8 cellular contexts compared by ENCODE assay signal in the genomic region with DNA sequence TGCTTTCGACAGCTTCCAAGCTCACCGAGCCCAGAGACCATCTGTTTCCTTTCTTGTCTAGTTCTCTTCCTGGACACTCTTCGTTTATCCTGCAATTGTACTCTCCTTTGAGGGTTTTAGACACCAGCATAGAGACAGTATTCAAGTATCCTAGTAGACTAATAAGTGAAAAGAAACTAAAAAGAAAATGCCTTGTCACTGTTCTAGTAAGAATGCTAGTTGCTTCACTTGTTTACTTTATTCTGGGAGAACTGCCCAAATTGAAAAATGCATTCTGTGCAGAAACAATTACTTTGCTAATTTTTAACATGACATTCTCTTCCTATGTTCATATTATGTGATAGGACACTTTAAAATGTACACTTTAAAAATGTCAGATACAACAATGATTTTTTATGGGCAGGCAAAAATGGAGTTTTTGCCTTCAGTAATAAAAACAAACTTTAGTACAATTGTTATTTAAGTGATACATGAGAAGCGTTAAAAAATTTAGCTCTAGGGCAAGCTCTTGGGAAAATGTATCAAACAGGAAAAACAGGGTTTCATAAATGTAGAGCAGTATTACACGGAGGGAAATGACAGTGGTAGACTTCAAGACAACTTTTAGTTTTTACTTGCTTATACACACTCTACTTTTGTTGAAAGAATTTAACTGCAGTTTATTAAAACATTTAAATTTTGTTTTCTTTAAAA.
DNase-seq lines count a peak whose midpoint lies in the region; ATAC-seq and TF ChIP-seq lines count a peak whose summit lies in the region.

No MANE protein-coding gene starts in this region.

- peak; percentile 16 for DNase-seq in DMS114 treated with DMSO at 0.1 percent for 48 hours (lab: John Stamatoyannopoulos, UW; ENCODE audit: unreplicated experiment)
- DNase-seq in WERI-Rb-1 = no peak
- no peak for DNase-seq in foreskin fibroblast
- no peak for DNase-seq in activated CD4-positive, alpha-beta T cell treated with anti-CD3 and anti-CD28 coated beads for 4 hours

- H3K4me3 ChIP-seq in HEK293 (ENCODE audit: low read depth, low read length) (peak overlapping the region; percentile 88), WERI-Rb-1 (ENCODE audit: low read depth, low read length) (peak overlapping the region; percentile 83), foreskin fibroblast (ENCODE audit: low read depth in 1 of 2, low read length in 2 of 2) (peak overlapping the region; percentile 70 to 96), neutrophil (ENCODE audit: low read depth in 1 of 2, low read length in 1 of 2) (peak overlapping the region; percentile 74 to 98)

- no peaks in the 10 kb centered on the region for H3K27me3 ChIP-seq in WERI-Rb-1 (ENCODE audit: insufficient read depth, low read depth, severe bottlenecking)
- H3K27me3 ChIP-seq in neutrophil = no peaks in the 10 kb centered on the region

- no peak for TF ChIP-seq CTCF in HEK293 (tag by site-specific recombination; IDR thresholded peaks at IDR 0.05)
- no peak for TF ChIP-seq CTCF in WERI-Rb-1 (IDR thresholded peaks at IDR 0.05; ENCODE audit: low read depth, low read length)
- no peak for TF ChIP-seq CTCF in foreskin fibroblast (IDR thresholded peaks at IDR 0.05; ENCODE audit: low read depth, low read length)
- no peak for TF ChIP-seq CTCF in neutrophil (IDR thresholded peaks at IDR 0.05)

- peaks cover 28% of the 10 kb centered on the region for H3K4me1 ChIP-seq in HEK293 (ENCODE audit: control insufficient read depth, insufficient read depth, low read length)
- H3K4me1 ChIP-seq in neutrophil (ENCODE audit: control insufficient read depth in 1 of 2, insufficient read depth in 1 of 2, low read depth in 1 of 2, low read length in 1 of 2) = peaks cover 38 to 42% of the 10 kb centered on the region in 2 experiments

- CTCF ChIA-PET in HEK293 (lab: Yijun Ruan, JAX) = interaction anchor here (0.6 to 2.1 kb wide), 9 partner anchors 9 to 93 kb away, joined by 3 to 8 read pairs (median 3); no protein-coding TSS in a partner anchor

- POLR2A ChIA-PET in HEK293 (lab: Yijun Ruan, JAX) = interaction anchor here (0.6 kb wide), 2 partner anchors 56 to 669 kb away, joined by 3 to 4 read pairs; no protein-coding TSS in a partner anchor

- H3K27ac ChIP-seq in HEK293 (ENCODE audit: extremely low read depth, low read depth, low read length) (peak overlapping the region; percentile 99), WERI-Rb-1 (peak overlapping the region; percentile 79), neutrophil (peak overlapping the region; percentile 96)

- H3K9me3 ChIP-seq in HEK293 (ENCODE audit: control insufficient read depth, insufficient read depth, low read depth, low read length) = no peaks in the 10 kb centered on the region
- no peaks in the 10 kb centered on the region for H3K9me3 ChIP-seq in WERI-Rb-1 (ENCODE audit: severe bottlenecking)
- no peaks in the 10 kb centered on the region for H3K9me3 ChIP-seq in neutrophil

- ATAC-seq in HG03565 (IDR thresholded peaks at IDR 0.05; ENCODE audit: unreplicated experiment) = no peak
- ATAC-seq in activated CD4-positive, CD25-positive, alpha-beta regulatory T cell treated with anti-CD3 and anti-CD28 coated beads, Interleukin-2, amount 50 U/mL, for 24 hours = no peak

- H3K36me3 ChIP-seq in HEK293 (ENCODE audit: control insufficient read depth in 2 of 2, insufficient read depth in 1 of 2, low read length in 2 of 2) (no peaks in the 10 kb centered on the region), WERI-Rb-1 (peaks cover 3% of the 10 kb centered on the region), neutrophil (no peaks in the 10 kb centered on the region)

TF ChIP-seq in HEK293, 187 proteins besides CTCF, POLR2A, EP300 and RAD21:
- TF ChIP-seq ZFP37 (tag by site-specific recombination; IDR thresholded peaks at IDR 0.05) = no peak
- peak; percentile 74 for TF ChIP-seq PRDM1 (tag by site-specific recombination; IDR thresholded peaks at IDR 0.05)
- TF ChIP-seq, protein P1, sequence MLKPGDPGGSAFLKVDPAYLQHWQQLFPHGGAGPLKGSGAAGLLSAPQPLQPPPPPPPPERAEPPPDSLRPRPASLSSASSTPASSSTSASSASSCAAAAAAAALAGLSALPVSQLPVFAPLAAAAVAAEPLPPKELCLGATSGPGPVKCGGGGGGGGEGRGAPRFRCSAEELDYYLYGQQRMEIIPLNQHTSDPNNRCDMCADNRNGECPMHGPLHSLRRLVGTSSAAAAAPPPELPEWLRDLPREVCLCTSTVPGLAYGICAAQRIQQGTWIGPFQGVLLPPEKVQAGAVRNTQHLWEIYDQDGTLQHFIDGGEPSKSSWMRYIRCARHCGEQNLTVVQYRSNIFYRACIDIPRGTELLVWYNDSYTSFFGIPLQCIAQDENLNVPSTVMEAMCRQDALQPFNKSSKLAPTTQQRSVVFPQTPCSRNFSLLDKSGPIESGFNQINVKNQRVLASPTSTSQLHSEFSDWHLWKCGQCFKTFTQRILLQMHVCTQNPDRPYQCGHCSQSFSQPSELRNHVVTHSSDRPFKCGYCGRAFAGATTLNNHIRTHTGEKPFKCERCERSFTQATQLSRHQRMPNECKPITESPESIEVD (tag by site-specific recombination; IDR thresholded peaks at IDR 0.05) = peak; percentile 95
- no peak for TF ChIP-seq ZNF530 (tag by site-specific recombination; IDR thresholded peaks at IDR 0.05; ENCODE audit: low read depth)
- TF ChIP-seq, protein P2, sequence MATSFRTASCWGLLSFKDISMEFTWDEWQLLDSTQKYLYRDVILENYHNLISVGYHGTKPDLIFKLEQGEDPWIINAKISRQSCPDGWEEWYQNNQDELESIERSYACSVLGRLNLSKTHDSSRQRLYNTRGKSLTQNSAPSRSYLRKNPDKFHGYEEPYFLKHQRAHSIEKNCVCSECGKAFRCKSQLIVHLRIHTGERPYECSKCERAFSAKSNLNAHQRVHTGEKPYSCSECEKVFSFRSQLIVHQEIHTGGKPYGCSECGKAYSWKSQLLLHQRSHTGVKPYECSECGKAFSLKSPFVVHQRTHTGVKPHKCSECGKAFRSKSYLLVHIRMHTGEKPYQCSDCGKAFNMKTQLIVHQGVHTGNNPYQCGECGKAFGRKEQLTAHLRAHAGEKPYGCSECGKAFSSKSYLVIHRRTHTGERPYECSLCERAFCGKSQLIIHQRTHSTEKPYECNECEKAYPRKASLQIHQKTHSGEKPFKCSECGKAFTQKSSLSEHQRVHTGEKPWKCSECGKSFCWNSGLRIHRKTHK (tag by site-specific recombination; IDR thresholded peaks at IDR 0.05) = no peak
- TF ChIP-seq, protein P3, sequence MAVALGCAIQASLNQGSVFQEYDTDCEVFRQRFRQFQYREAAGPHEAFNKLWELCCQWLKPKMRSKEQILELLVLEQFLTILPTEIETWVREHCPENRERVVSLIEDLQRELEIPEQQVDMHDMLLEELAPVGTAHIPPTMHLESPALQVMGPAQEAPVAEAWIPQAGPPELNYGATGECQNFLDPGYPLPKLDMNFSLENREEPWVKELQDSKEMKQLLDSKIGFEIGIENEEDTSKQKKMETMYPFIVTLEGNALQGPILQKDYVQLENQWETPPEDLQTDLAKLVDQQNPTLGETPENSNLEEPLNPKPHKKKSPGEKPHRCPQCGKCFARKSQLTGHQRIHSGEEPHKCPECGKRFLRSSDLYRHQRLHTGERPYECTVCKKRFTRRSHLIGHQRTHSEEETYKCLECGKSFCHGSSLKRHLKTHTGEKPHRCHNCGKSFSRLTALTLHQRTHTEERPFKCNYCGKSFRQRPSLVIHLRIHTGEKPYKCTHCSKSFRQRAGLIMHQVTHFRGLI (tag by site-specific recombination; IDR thresholded peaks at IDR 0.05) = no peak
- TF ChIP-seq, protein P4, sequence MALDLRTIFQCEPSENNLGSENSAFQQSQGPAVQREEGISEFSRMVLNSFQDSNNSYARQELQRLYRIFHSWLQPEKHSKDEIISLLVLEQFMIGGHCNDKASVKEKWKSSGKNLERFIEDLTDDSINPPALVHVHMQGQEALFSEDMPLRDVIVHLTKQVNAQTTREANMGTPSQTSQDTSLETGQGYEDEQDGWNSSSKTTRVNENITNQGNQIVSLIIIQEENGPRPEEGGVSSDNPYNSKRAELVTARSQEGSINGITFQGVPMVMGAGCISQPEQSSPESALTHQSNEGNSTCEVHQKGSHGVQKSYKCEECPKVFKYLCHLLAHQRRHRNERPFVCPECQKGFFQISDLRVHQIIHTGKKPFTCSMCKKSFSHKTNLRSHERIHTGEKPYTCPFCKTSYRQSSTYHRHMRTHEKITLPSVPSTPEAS (tag by site-specific recombination; IDR thresholded peaks at IDR 0.05) = no peak
- 0 out of 2 replicates have a peak, but pooled peaks have one; percentile 30 for TF ChIP-seq ZBTB17 (tag by site-specific recombination; IDR thresholded peaks at IDR 0.05)
